ENCODE assay signal across 21 cellular contexts in genomic region chr17:32157225-32157624, GRCh38. TPM values are rescaled to one million over a fixed set of nuclear protein-coding genes. Genes with fewer than 3 reads are reported as not detected.
DNase-seq lines count a peak whose midpoint lies in the region; ATAC-seq, FAIRE-seq and TF ChIP-seq lines count a peak whose summit lies in the region.
"Had no signal": no experiment of that assay in that cellular context is flagged by ENCODE, and none has a peak within 500 bp of the region (broad histone marks: within the 10 kb centered on the region; RNA-seq: fewer than 3 reads in every experiment).

No MANE protein-coding gene starts in this region.

- intact Hi-C loops in left ventricle myocardium inferior (cut with micrococcal nuclease), result no loop called here
- intact Hi-C loops in left cardiac atrium (cut with DNase I), result no loop called here

- no peaks in the 10 kb centered on the region for H3K9me3 ChIP-seq in left ventricle myocardium inferior (replicated peaks)
- H3K9me3 ChIP-seq in astrocyte (ENCODE audit: insufficient read depth, low read depth, low read length), result no peaks in the 10 kb centered on the region
- H3K9me3 ChIP-seq: upper lobe of left lung had no signal

- H3K4me2 ChIP-seq in astrocyte (ENCODE audit: low read length), result no peak overlapping the region
- H3K4me2 ChIP-seq: KMS-11 had no signal

- H3K4me1 ChIP-seq in left ventricle myocardium inferior (peaks cover 70% of the 10 kb centered on the region), astrocyte (ENCODE audit: insufficient read depth, low read length) (peaks cover 28% of the 10 kb centered on the region), foreskin keratinocyte (peaks cover 12% of the 10 kb centered on the region)

- peaks cover 11% of the 10 kb centered on the region for H3K4me1 Mint-ChIP-seq in astrocyte (ENCODE audit: low read depth, unreplicated experiment)
- peaks cover 1% of the 10 kb centered on the region for H3K4me1 Mint-ChIP-seq in T-helper 2 cell treated with Interferon-gamma antibody and Interleukin-4, amounts not matched to agents 5 μg/mL and 100 μg/mL, for 36 hours (ENCODE audit: low read depth)

- ATAC-seq in left cardiac atrium (no peak), foreskin keratinocyte (no peak), GM21447 (IDR thresholded peaks at IDR 0.05; ENCODE audit: unreplicated experiment) (no peak)
- ATAC-seq: natural killer cell treated with Interleukin-12 subunit alpha and Interleukin-12 subunit beta and Interleukin-15 and Interleukin-18, amount 100 ng/mL, for 72 hours; stimulated activated naive B cell treated with anti-CD40 and anti-IgM and Interleukin-4, amounts not matched to agents 10 μg/mL and 1 μg/mL and 100 μg/mL, for 72 hours had no signal

- no peak overlapping the region for H3K4me3 Mint-ChIP-seq in astrocyte (ENCODE audit: unreplicated experiment)
- H3K4me3 Mint-ChIP-seq in T-helper 2 cell treated with Interferon-gamma antibody and Interleukin-4, amounts not matched to agents 5 μg/mL and 100 μg/mL, for 36 hours, result no peak overlapping the region
- H3K4me3 Mint-ChIP-seq: activated naive CD4-positive, alpha-beta T cell treated with anti-CD3 and anti-CD28 coated beads for 36 hours; natural killer cell treated with Interleukin-12 subunit alpha and Interleukin-12 subunit beta and Interleukin-15 and Interleukin-18, amount 100 ng/mL, for 72 hours; stimulated activated naive B cell treated with anti-CD40 and anti-IgM and Interleukin-4, amounts not matched to agents 10 μg/mL and 1 μg/mL and 100 μg/mL, for 72 hours had no signal

- H4K20me1 ChIP-seq in astrocyte (ENCODE audit: insufficient read depth, low read length), result peaks cover 2% of the 10 kb centered on the region

- TF ChIP-seq CTCF in left ventricle myocardium inferior (IDR thresholded peaks at IDR 0.05; ENCODE audit: borderline replicate concordance) (no peak), astrocyte (IDR thresholded peaks at IDR 0.05; ENCODE audit: insufficient read depth, low read depth, low read length) (no peak), foreskin keratinocyte (conservative IDR thresholded peaks at IDR 0.05) (no peak)

- no peak overlapping the region for H3K9ac ChIP-seq in astrocyte (ENCODE audit: low read length)
- H3K9ac ChIP-seq: KMS-11 had no signal

- H3K27ac ChIP-seq in left ventricle myocardium inferior (replicated peaks) (peak overlapping the region; percentile 21), astrocyte (ENCODE audit: low read depth, low read length) (no peak overlapping the region), foreskin keratinocyte (no peak overlapping the region)
- H3K27ac ChIP-seq: KMS-11 had no signal

- H3K27me3 ChIP-seq in left ventricle myocardium inferior (ENCODE audit: low read depth) (no peaks in the 10 kb centered on the region), astrocyte (ENCODE audit: insufficient read depth, low read length) (no peaks in the 10 kb centered on the region), foreskin keratinocyte (no peaks in the 10 kb centered on the region)
- H3K27me3 ChIP-seq: upper lobe of left lung had no signal

- H3K4me3 ChIP-seq in left ventricle myocardium inferior, result no peak overlapping the region
- H3K4me3 ChIP-seq in astrocyte (ENCODE audit: insufficient read depth, low read depth, low read length), result no peak overlapping the region
- H3K4me3 ChIP-seq: upper lobe of left lung had no signal

- H3K27ac Mint-ChIP-seq in astrocyte (ENCODE audit: unreplicated experiment), result no peak overlapping the region
- no peak overlapping the region for H3K27ac Mint-ChIP-seq in T-helper 2 cell treated with Interferon-gamma antibody and Interleukin-4, amounts not matched to agents 5 μg/mL and 100 μg/mL, for 36 hours
- H3K27ac Mint-ChIP-seq: activated naive CD4-positive, alpha-beta T cell treated with anti-CD3 and anti-CD28 coated beads for 36 hours; natural killer cell treated with Interleukin-12 subunit alpha and Interleukin-12 subunit beta and Interleukin-15 and Interleukin-18, amount 100 ng/mL, for 72 hours; stimulated activated naive B cell treated with anti-CD40 and anti-IgM and Interleukin-4, amounts not matched to agents 10 μg/mL and 1 μg/mL and 100 μg/mL, for 72 hours had no signal

- peaks cover 11% of the 10 kb centered on the region for H3K36me3 Mint-ChIP-seq in astrocyte (ENCODE audit: low read depth, unreplicated experiment)
- peaks cover 33% of the 10 kb centered on the region for H3K36me3 Mint-ChIP-seq in T-helper 2 cell treated with Interferon-gamma antibody and Interleukin-4, amounts not matched to agents 5 μg/mL and 100 μg/mL, for 36 hours (ENCODE audit: low read depth)

- peaks cover 11% of the 10 kb centered on the region for H3K79me2 ChIP-seq in astrocyte (ENCODE audit: insufficient read depth, low read length)

- H2AFZ ChIP-seq in astrocyte (ENCODE audit: low read depth, low read length), result no peak overlapping the region

- DNase-seq in left ventricle myocardium inferior (no peak), left cardiac atrium (no peak), astrocyte (ENCODE audit: low read depth) (peak; percentile 70), foreskin keratinocyte (peak; percentile 11 to 36), dedifferentiated amniotic fluid mesenchymal stem cell (ENCODE audit: extremely low spot score) (no peak), NCI-H2107 treated with DMSO at 0.1 percent for 48 hours (lab: John Stamatoyannopoulos, UW; ENCODE audit: unreplicated experiment) (no peak)
- no peak for DNase-seq in T-helper 2 cell treated with Interferon-gamma antibody and Interleukin-4, amounts not matched to agents 5 μg/mL and 100 μg/mL, for 36 hours (ENCODE audit: low spot score)
- DNase-seq: activated CD4-positive, alpha-beta T cell treated with anti-CD3 and anti-CD28 coated beads for 4 hours; activated naive CD4-positive, alpha-beta T cell treated with anti-CD3 and anti-CD28 coated beads for 36 hours; COR-L47; effector CD4-positive, alpha-beta T cell; NCI-H1417 treated with DMSO at 0.1 percent for 48 hours; NCI-H2227 treated with DMSO at 0.1 percent for 48 hours; SHP77 treated with DMSO at 0.1 percent for 48 hours; stimulated activated naive B cell treated with anti-CD40 and anti-IgM and Interleukin-4, amounts not matched to agents 10 μg/mL and 1 μg/mL and 100 μg/mL, for 72 hours; T-helper 9 cell; upper lobe of left lung had no signal

- peaks cover 2% of the 10 kb centered on the region for H3K9me3 Mint-ChIP-seq in astrocyte (ENCODE audit: unreplicated experiment)
- no peaks in the 10 kb centered on the region for H3K9me3 Mint-ChIP-seq in T-helper 2 cell treated with Interferon-gamma antibody and Interleukin-4, amounts not matched to agents 5 μg/mL and 100 μg/mL, for 36 hours
- H3K9me3 Mint-ChIP-seq: activated naive CD4-positive, alpha-beta T cell treated with anti-CD3 and anti-CD28 coated beads for 36 hours; natural killer cell treated with Interleukin-12 subunit alpha and Interleukin-12 subunit beta and Interleukin-15 and Interleukin-18, amount 100 ng/mL, for 72 hours had no signal

- no peaks in the 10 kb centered on the region for H3K27me3 Mint-ChIP-seq in astrocyte (ENCODE audit: low read depth, unreplicated experiment)
- H3K27me3 Mint-ChIP-seq in T-helper 2 cell treated with Interferon-gamma antibody and Interleukin-4, amounts not matched to agents 5 μg/mL and 100 μg/mL, for 36 hours (ENCODE audit: low read depth), result no peaks in the 10 kb centered on the region
- H3K27me3 Mint-ChIP-seq: natural killer cell treated with Interleukin-12 subunit alpha and Interleukin-12 subunit beta and Interleukin-15 and Interleukin-18, amount 100 ng/mL, for 72 hours; stimulated activated naive B cell treated with anti-CD40 and anti-IgM and Interleukin-4, amounts not matched to agents 10 μg/mL and 1 μg/mL and 100 μg/mL, for 72 hours had no signal

- peaks cover 39% of the 10 kb centered on the region for H3K36me3 ChIP-seq in left ventricle myocardium inferior
- no peaks in the 10 kb centered on the region for H3K36me3 ChIP-seq in astrocyte (ENCODE audit: insufficient read depth, low read length)

- no peak for FAIRE-seq in astrocyte (lab: Jason Lieb, UNC)
- FAIRE-seq: H1 had no signal

RNA-seq across cellular contexts. Expression of gene RHOT1, which starts 14.9 kb away (rescaled TPM):
- total RNA-seq in left ventricle myocardium inferior, result 56.9 TPM
- total RNA-seq in left cardiac atrium, result 10 to 100 TPM; 47.2 to 48.9 TPM
- total RNA-seq in astrocyte, result 20.1 and 20.9 TPM in 2 replicates
- total RNA-seq in foreskin keratinocyte, result 25.6 and 28.5 TPM in 2 replicates
- 18.5 and 20.1 TPM in 2 replicates for polyA plus RNA-seq in foreskin keratinocyte

Comparison
In these comparisons a context has a peak if more than half of its experiments do, and no peak if none do; other contexts are left out.
1. DNase-seq: peak in astrocyte (single experiment) and foreskin keratinocyte (2 of 2); none in left ventricle myocardium inferior (single experiment), left cardiac atrium (single experiment), T-helper 2 cell treated with Interferon-gamma antibody and Interleukin-4, amounts not matched to agents 5 μg/mL and 100 μg/mL, for 36 hours (single experiment), dedifferentiated amniotic fluid mesenchymal stem cell (single experiment) and NCI-H2107 treated with DMSO at 0.1 percent for 48 hours (single experiment).